Comparison of ENCODE assay signal across 16 cellular contexts in the genomic region with DNA sequence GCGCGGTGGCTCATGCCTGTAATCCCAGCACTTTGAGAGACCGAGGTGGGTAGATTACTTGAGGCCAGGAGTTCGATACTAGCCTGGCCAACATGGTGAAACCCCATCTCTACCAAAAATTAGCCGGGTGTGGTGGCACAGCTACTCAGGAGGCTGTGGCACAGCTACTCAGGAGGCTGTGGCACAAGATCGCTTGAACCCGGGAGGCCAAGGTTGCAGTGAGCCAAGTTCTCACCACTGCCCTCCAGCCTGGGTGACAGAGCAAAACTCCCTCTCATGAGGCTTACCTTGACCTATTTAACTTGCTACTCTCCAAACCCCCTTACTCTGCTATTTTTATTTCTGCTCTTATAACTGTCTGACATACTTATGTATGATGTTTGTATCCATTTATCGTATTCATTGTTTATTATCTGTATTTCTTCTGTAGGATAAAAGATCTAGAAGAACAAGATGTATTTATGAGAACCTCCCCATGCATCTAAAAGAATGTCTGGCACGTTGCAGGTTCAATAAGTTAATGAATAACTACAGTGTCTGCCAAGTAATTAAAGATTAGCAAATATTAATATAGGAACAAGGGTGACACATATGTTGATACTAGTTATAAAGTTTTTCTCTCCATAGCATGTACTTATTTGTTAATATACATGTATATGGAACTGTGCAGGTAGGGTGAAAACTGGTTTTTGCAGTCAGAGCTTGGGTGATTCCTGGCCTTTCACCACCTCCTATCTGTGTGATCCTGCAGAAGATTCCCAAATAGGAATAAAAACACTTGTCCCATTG. TPM values are rescaled to one million over a fixed set of nuclear protein-coding genes. Genes with fewer than 3 reads are reported as not detected.
A peak's percentile ranks its signal among the peaks of the same experiment; 100 is the strongest.
DNase-seq lines count a peak whose midpoint lies in the region; ATAC-seq, FAIRE-seq and TF ChIP-seq lines count a peak whose summit lies in the region.
"Had no signal": no experiment of that assay in that cellular context is flagged by ENCODE, and none has a peak within 500 bp of the region (broad histone marks: within the 10 kb centered on the region; RNA-seq: fewer than 3 reads in every experiment).

No MANE protein-coding gene starts in this region.

- H3K4me3 Mint-ChIP-seq in Calu3 (ENCODE audit: low read depth, unreplicated experiment): peak overlapping the region; percentile 65

- peak overlapping the region; percentile 49 for H3K4me2 ChIP-seq in osteoblast (ENCODE audit: insufficient read depth, low read length)

- no peaks in the 10 kb centered on the region for H4K20me1 ChIP-seq in osteoblast (ENCODE audit: insufficient read depth, low read length)

- no peak for TF ChIP-seq POLR2A in Peyer's patch (IDR thresholded peaks at IDR 0.05)

- no peak for TF ChIP-seq CTCF in Calu3 (IDR thresholded peaks at IDR 0.05; ENCODE audit: unreplicated experiment)
- no peak for TF ChIP-seq CTCF in Peyer's patch (IDR thresholded peaks at IDR 0.05)
- TF ChIP-seq CTCF in kidney (IDR thresholded peaks at IDR 0.05; ENCODE audit: borderline replicate concordance, extremely low read depth, insufficient read depth): no peak
- TF ChIP-seq CTCF in osteoblast (IDR thresholded peaks at IDR 0.05; ENCODE audit: extremely low read depth, low read depth, low read length): no peak

- CTCF ChIA-PET in Calu3 (lab: Charles Lee): interaction anchor here (0.7 to 1.4 kb wide), 5 partner anchors 8 to 1961 kb away, joined by 3 to 18 read pairs (median 4); partner anchors contain the start of gene TMPO

- H3K9me3 ChIP-seq in Peyer's patch (no peaks in the 10 kb centered on the region), kidney (ENCODE audit: control insufficient read depth in 1 of 2, low read length in 2 of 2) (no peaks in the 10 kb centered on the region), osteoblast (ENCODE audit: low read depth, low read length) (no peaks in the 10 kb centered on the region)
- no peaks in the 10 kb centered on the region for H3K9me3 ChIP-seq in effector memory CD4-positive, alpha-beta T cell (ENCODE audit: control insufficient read depth, low read length)
- H3K9me3 ChIP-seq: suprapubic skin had no signal

- H3K27ac ChIP-seq in Peyer's patch (peak overlapping the region in 3 of 4 donors; percentile 54 to 91 (median 80)), kidney (ENCODE audit: low read depth in 2 of 2, low read length in 2 of 2) (peak overlapping the region; percentile 74 to 87), osteoblast (ENCODE audit: low read depth, low read length) (no peak overlapping the region)
- no peak overlapping the region for H3K27ac ChIP-seq in effector memory CD4-positive, alpha-beta T cell (ENCODE audit: insufficient read depth, low read length, poor library complexity, severe bottlenecking)
- H3K27ac ChIP-seq: suprapubic skin had no signal

- peak overlapping the region; percentile 64 for H2AFZ ChIP-seq in osteoblast (ENCODE audit: low read length)

- H3K4me3 ChIP-seq in Peyer's patch: peak overlapping the region in 2 of 4 donors; percentile 25 to 30
- peak overlapping the region in 1 of 2 donors; percentile 17 for H3K4me3 ChIP-seq in kidney (ENCODE audit: low read length in 2 of 2)
- H3K4me3 ChIP-seq in osteoblast (ENCODE audit: insufficient read depth, low read length): no peak overlapping the region
- no peak overlapping the region for H3K4me3 ChIP-seq in effector memory CD4-positive, alpha-beta T cell (ENCODE audit: insufficient read depth, low read depth, low read length, poor library complexity, severe bottlenecking)
- H3K4me3 ChIP-seq: suprapubic skin had no signal

- H3K36me3 Mint-ChIP-seq in Calu3 (ENCODE audit: insufficient read depth, unreplicated experiment): peaks cover 41% of the 10 kb centered on the region

- H3K4me1 ChIP-seq in Peyer's patch (peaks cover 0 to 11% (median 2%) of the 10 kb centered on the region in 4 donors), kidney (ENCODE audit: control insufficient read depth in 1 of 2, insufficient read depth in 1 of 2, low read depth in 1 of 2, low read length in 2 of 2) (peaks cover 6 to 13% of the 10 kb centered on the region in 2 donors), osteoblast (ENCODE audit: insufficient read depth, low read length) (peaks cover 7% of the 10 kb centered on the region)
- H3K4me1 ChIP-seq in effector memory CD4-positive, alpha-beta T cell (ENCODE audit: control insufficient read depth, insufficient read depth, low read length, poor library complexity, severe bottlenecking): no peaks in the 10 kb centered on the region

- ATAC-seq in GM19467 (IDR thresholded peaks at IDR 0.05; ENCODE audit: unreplicated experiment): no peak

- H3K79me2 ChIP-seq in osteoblast (ENCODE audit: insufficient read depth, low read length): no peaks in the 10 kb centered on the region

- BruUV-seq in Calu3 (replicated peaks; lab: Mats Ljungman, UMichigan): no TSS peak

- no peaks in the 10 kb centered on the region for H3K27me3 ChIP-seq in Peyer's patch
- no peaks in the 10 kb centered on the region for H3K27me3 ChIP-seq in osteoblast (ENCODE audit: insufficient read depth, low read length)
- H3K27me3 ChIP-seq in effector memory CD4-positive, alpha-beta T cell (replicated peaks; ENCODE audit: control insufficient read depth, insufficient read depth, low read length, poor library complexity, severe bottlenecking): no peaks in the 10 kb centered on the region
- H3K27me3 ChIP-seq: suprapubic skin had no signal

- peak overlapping the region; percentile 42 for H3K27ac Mint-ChIP-seq in Calu3 (ENCODE audit: unreplicated experiment)

- intact Hi-C loops in Calu3 (cut with micrococcal nuclease; ENCODE audit: unreplicated experiment) (loop anchor here (1.0 to 5.0 kb wide), 2 partner anchors 9 to 83 kb away; no protein-coding TSS in a partner anchor), kidney (cut with DNase I) (no loop called here)

- H3K9me3 Mint-ChIP-seq in Calu3 (ENCODE audit: low read depth, unreplicated experiment): no peaks in the 10 kb centered on the region

- no peaks in the 10 kb centered on the region for H3K36me3 ChIP-seq in Peyer's patch
- H3K36me3 ChIP-seq in kidney (ENCODE audit: control insufficient read depth in 1 of 2, insufficient read depth in 2 of 2, low read length in 2 of 2): no peaks in the 10 kb centered on the region
- no peaks in the 10 kb centered on the region for H3K36me3 ChIP-seq in osteoblast (ENCODE audit: insufficient read depth, low read length)
- no peaks in the 10 kb centered on the region for H3K36me3 ChIP-seq in effector memory CD4-positive, alpha-beta T cell (ENCODE audit: control insufficient read depth, insufficient read depth, low read length)
- H3K36me3 ChIP-seq: suprapubic skin had no signal

- no peak for FAIRE-seq in kidney (lab: Jason Lieb, UNC)

- H3K4me1 Mint-ChIP-seq in Calu3 (ENCODE audit: low read depth, unreplicated experiment): peaks cover 49% of the 10 kb centered on the region

- H3K9ac ChIP-seq in kidney (ENCODE audit: low read length in 2 of 2): peak overlapping the region; percentile 16 to 37

- DNase-seq in Calu3 (no peak), Peyer's patch (peak in 1 of 3 donors; percentile 63), kidney (no peak), osteoblast (ENCODE audit: insufficient read length, low spot score, missing footprints) (no peak), hypothalamus (lab: John Stamatoyannopoulos, UW) (no peak)
- DNase-seq in effector memory CD4-positive, alpha-beta T cell: no peak
- DNase-seq: activated naive CD4-positive, alpha-beta T cell treated with anti-CD3 and anti-CD28 coated beads, Interleukin-2, amount 50 U/mL, for 16 hours; activated T-cell treated with anti-CD3 and anti-CD28 coated beads for 4 hours; Kasumi-1; left cardiac atrium; NCI-H1417; NCI-H2107; NCI-H526; SHP77 treated with DMSO at 0.1 percent for 48 hours had no signal

- peaks cover 15% of the 10 kb centered on the region for H3K27me3 Mint-ChIP-seq in Calu3 (ENCODE audit: unreplicated experiment)

RNA-seq across cellular contexts. Expression of gene TMPO, which starts 15.5 kb away (rescaled TPM):
- total RNA-seq in Calu3 (2022) (234 and 256 TPM in 2 replicates), Peyer's patch (100 to 1,000 TPM in 1 of 4 donors, 10 to 100 TPM in 3; 68.8 to 131 (median 81.8) TPM), kidney (55.5 TPM), osteoblast (46.9 and 52.1 TPM in 2 replicates)
- polyA plus RNA-seq in kidney (ENCODE audit: insufficient read depth, low read depth, low replicate concordance): 13.9 TPM

Comparison
In these comparisons a context has a peak if more than half of its experiments do, and no peak if none do; other contexts are left out.
1. H3K27ac ChIP-seq: peak in Peyer's patch (3 of 4) and kidney (2 of 2); none in osteoblast (single experiment) and effector memory CD4-positive, alpha-beta T cell (single experiment).